Comparison of ENCODE assay signal across 10 cellular contexts in genomic region chr6:143743256-143744166, GRCh38.
DNase-seq lines count a peak whose midpoint lies in the region; ATAC-seq and TF ChIP-seq lines count a peak whose summit lies in the region.
"Had no signal": no experiment of that assay in that cellular context is flagged by ENCODE, and none has a peak within 500 bp of the region (broad histone marks: within the 10 kb centered on the region; RNA-seq: fewer than 3 reads in every experiment).

No MANE protein-coding gene starts in this region.

- peak overlapping the region; percentile 18 for H3K4me2 ChIP-seq in GM23338
- peak overlapping the region; percentile 64 for H3K4me2 ChIP-seq in hepatocyte
- peak overlapping the region; percentile 7 for H3K4me2 ChIP-seq in skeletal muscle satellite cell (ENCODE audit: low read length)

- 38% methylated on average over 12 of the region's 12 CpGs for WGBS in hepatocyte (ENCODE audit: low lambda C conversion rate, missing lambda C conversion rate)

- H3K27me3 Mint-ChIP-seq in GM23338 (ENCODE audit: insufficient read depth, low read depth, poor library complexity), result peaks cover 5% of the 10 kb centered on the region

- H3K9me2 ChIP-seq in GM23338 (ENCODE audit: insufficient read depth) (no peaks in the 10 kb centered on the region), hepatocyte (replicated peaks; ENCODE audit: insufficient read depth) (no peaks in the 10 kb centered on the region)

- no peaks in the 10 kb centered on the region; the same call in 2 of the 3 replicates for H3K9me3 Mint-ChIP-seq in GM23338

- H3K9ac ChIP-seq in adipocyte (ENCODE audit: low read length) (peak overlapping the region; percentile 77), skeletal muscle satellite cell (ENCODE audit: low read depth, low read length) (no peak overlapping the region)

- peaks cover 32% of the 10 kb centered on the region for H3K79me2 ChIP-seq in GM23338 (replicated peaks; ENCODE audit: insufficient read depth)
- peaks cover 53% of the 10 kb centered on the region for H3K79me2 ChIP-seq in hepatocyte

- no peak for TF ChIP-seq CTCF in GM23338 (conservative IDR thresholded peaks at IDR 0.05; ENCODE audit: low read depth in 2 of 2)
- TF ChIP-seq CTCF in hepatocyte (IDR thresholded peaks at IDR 0.05; ENCODE audit: poor library complexity), result no peak

- H3K4me3 ChIP-seq in GM23338 (no peak overlapping the region), adipocyte (ENCODE audit: low read length) (peak overlapping the region; percentile 67), hepatocyte (no peak overlapping the region), skeletal muscle satellite cell (ENCODE audit: low read length) (peak overlapping the region; percentile 18)

- H2AFZ ChIP-seq in GM23338, result no peak overlapping the region
- H2AFZ ChIP-seq in hepatocyte, result no peak overlapping the region

- H3K27ac ChIP-seq in GM23338 (ENCODE audit: low read depth) (peak overlapping the region; percentile 93), hepatocyte (peak overlapping the region; percentile 79)

- H3F3A ChIP-seq in GM23338 (replicated peaks; ENCODE audit: low read depth), result 0 out of 2 replicates have a peak, but pooled peaks cover 2% of the 10 kb centered on the region

- no peaks in the 10 kb centered on the region for H3K27me3 ChIP-seq in GM23338 (ENCODE audit: insufficient read depth)
- no peaks in the 10 kb centered on the region for H3K27me3 ChIP-seq in adipocyte (replicated peaks; ENCODE audit: control insufficient read depth, insufficient read depth, low read length)
- no peaks in the 10 kb centered on the region for H3K27me3 ChIP-seq in hepatocyte
- no peaks in the 10 kb centered on the region for H3K27me3 ChIP-seq in skeletal muscle satellite cell (ENCODE audit: control insufficient read depth, insufficient read depth, low read length)

- DNase-seq in GM23338 (ENCODE audit: low spot score), result peak; percentile 36
- DNase-seq in adipocyte (ENCODE audit: low read depth), result no peak
- DNase-seq in hepatocyte (ENCODE audit: low spot score), result peak; percentile 20
- DNase-seq in amniotic stem cell (lab: John Stamatoyannopoulos, UW), result no peak
- DNase-seq in SKM-1 treated with dmso at 0.1 percent for 144 hours (lab: John Stamatoyannopoulos, UW; ENCODE audit: unreplicated experiment), result no peak
- no peak for DNase-seq in ecto neural progenitor cell (ENCODE audit: low spot score)
- DNase-seq: activated CD4-positive, CD25-positive, alpha-beta regulatory T cell; NCI-H226 had no signal

- H3K27ac Mint-ChIP-seq in GM23338, result peak overlapping the region; percentile 84

- no peaks in the 10 kb centered on the region for H3K36me3 ChIP-seq in GM23338 (ENCODE audit: insufficient read depth)
- no peaks in the 10 kb centered on the region for H3K36me3 ChIP-seq in adipocyte (ENCODE audit: control insufficient read depth, insufficient read depth, low read length, severe bottlenecking)
- no peaks in the 10 kb centered on the region for H3K36me3 ChIP-seq in hepatocyte (replicated peaks; ENCODE audit: insufficient read depth, low read depth)
- H3K36me3 ChIP-seq in skeletal muscle satellite cell (ENCODE audit: insufficient read depth, low read length), result no peaks in the 10 kb centered on the region

- H3K4me3 Mint-ChIP-seq in GM23338, result no peak overlapping the region; the same call in 2 of the 3 replicates

- H3K4me1 Mint-ChIP-seq in GM23338, result peaks cover 55% of the 10 kb centered on the region

- H3K4me1 ChIP-seq in GM23338 (ENCODE audit: insufficient read depth) (peaks cover 55% of the 10 kb centered on the region), adipocyte (ENCODE audit: control insufficient read depth, insufficient read depth, low read length) (peaks cover 47% of the 10 kb centered on the region), hepatocyte (ENCODE audit: insufficient read depth) (peaks cover 59% of the 10 kb centered on the region), skeletal muscle satellite cell (ENCODE audit: control insufficient read depth, insufficient read depth, low read length) (peaks cover 45% of the 10 kb centered on the region)

- no peaks in the 10 kb centered on the region for H4K20me1 ChIP-seq in GM23338 (replicated peaks; ENCODE audit: insufficient read depth)
- H4K20me1 ChIP-seq in hepatocyte (ENCODE audit: insufficient read depth, poor library complexity, severe bottlenecking), result no peaks in the 10 kb centered on the region

- ATAC-seq in GM23338, result no peak
- no peak for ATAC-seq in HG03025 (IDR thresholded peaks at IDR 0.05; ENCODE audit: low FRiP score, unreplicated experiment)

- peaks cover 7% of the 10 kb centered on the region for H3K36me3 Mint-ChIP-seq in GM23338 (ENCODE audit: low read depth)

- H3K9me3 ChIP-seq in adipocyte (ENCODE audit: control insufficient read depth, low read length) (no peaks in the 10 kb centered on the region), hepatocyte (ENCODE audit: low read depth) (no peaks in the 10 kb centered on the region), skeletal muscle satellite cell (replicated peaks; ENCODE audit: low read length) (no peaks in the 10 kb centered on the region)

TF ChIP-seq in GM23338, 12 proteins besides CTCF, POLR2A, EP300 and RAD21 (continues in another document):
- no peak for TF ChIP-seq JUNB (IDR thresholded peaks at IDR 0.05; ENCODE audit: unreplicated experiment)
- TF ChIP-seq ETS1 (IDR thresholded peaks at IDR 0.05), result no peak
- TF ChIP-seq NANOG (IDR thresholded peaks at IDR 0.05; ENCODE audit: borderline replicate concordance), result no peak
- TF ChIP-seq EZH2phosphoT487 (IDR thresholded peaks at IDR 0.05; ENCODE audit: unreplicated experiment), result no peak
- TF ChIP-seq, protein P1, sequence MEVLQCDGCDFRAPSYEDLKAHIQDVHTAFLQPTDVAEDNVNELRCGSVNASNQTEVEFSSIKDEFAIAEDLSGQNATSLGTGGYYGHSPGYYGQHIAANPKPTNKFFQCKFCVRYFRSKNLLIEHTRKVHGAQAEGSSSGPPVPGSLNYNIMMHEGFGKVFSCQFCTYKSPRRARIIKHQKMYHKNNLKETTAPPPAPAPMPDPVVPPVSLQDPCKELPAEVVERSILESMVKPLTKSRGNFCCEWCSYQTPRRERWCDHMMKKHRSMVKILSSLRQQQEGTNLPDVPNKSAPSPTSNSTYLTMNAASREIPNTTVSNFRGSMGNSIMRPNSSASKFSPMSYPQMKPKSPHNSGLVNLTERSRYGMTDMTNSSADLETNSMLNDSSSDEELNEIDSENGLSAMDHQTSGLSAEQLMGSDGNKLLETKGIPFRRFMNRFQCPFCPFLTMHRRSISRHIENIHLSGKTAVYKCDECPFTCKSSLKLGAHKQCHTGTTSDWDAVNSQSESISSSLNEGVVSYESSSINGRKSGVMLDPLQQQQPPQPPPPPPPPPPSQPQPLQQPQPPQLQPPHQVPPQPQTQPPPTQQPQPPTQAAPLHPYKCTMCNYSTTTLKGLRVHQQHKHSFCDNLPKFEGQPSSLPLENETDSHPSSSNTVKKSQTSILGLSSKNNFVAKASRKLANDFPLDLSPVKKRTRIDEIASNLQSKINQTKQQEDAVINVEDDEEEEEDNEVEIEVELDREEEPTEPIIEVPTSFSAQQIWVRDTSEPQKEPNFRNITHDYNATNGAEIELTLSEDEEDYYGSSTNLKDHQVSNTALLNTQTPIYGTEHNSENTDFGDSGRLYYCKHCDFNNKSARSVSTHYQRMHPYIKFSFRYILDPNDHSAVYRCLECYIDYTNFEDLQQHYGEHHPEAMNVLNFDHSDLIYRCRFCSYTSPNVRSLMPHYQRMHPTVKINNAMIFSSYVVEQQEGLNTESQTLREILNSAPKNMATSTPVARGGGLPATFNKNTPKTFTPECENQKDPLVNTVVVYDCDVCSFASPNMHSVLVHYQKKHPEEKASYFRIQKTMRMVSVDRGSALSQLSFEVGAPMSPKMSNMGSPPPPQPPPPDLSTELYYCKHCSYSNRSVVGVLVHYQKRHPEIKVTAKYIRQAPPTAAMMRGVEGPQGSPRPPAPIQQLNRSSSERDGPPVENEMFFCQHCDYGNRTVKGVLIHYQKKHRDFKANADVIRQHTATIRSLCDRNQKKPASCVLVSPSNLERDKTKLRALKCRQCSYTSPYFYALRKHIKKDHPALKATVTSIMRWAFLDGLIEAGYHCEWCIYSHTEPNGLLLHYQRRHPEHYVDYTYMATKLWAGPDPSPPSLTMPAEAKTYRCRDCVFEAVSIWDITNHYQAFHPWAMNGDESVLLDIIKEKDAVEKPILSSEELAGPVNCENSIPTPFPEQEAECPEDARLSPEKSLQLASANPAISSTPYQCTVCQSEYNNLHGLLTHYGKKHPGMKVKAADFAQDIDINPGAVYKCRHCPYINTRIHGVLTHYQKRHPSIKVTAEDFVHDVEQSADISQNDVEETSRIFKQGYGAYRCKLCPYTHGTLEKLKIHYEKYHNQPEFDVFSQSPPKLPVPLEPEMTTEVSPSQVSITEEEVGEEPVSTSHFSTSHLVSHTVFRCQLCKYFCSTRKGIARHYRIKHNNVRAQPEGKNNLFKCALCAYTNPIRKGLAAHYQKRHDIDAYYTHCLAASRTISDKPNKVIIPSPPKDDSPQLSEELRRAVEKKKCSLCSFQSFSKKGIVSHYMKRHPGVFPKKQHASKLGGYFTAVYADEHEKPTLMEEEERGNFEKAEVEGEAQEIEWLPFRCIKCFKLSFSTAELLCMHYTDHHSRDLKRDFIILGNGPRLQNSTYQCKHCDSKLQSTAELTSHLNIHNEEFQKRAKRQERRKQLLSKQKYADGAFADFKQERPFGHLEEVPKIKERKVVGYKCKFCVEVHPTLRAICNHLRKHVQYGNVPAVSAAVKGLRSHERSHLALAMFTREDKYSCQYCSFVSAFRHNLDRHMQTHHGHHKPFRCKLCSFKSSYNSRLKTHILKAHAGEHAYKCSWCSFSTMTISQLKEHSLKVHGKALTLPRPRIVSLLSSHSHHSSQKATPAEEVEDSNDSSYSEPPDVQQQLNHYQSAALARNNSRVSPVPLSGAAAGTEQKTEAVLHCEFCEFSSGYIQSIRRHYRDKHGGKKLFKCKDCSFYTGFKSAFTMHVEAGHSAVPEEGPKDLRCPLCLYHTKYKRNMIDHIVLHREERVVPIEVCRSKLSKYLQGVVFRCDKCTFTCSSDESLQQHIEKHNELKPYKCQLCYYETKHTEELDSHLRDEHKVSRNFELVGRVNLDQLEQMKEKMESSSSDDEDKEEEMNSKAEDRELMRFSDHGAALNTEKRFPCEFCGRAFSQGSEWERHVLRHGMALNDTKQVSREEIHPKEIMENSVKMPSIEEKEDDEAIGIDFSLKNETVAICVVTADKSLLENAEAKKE (CRISPR knock-in tag; IDR thresholded peaks at IDR 0.05), result no peak

Comparison
In these comparisons a context has a peak if more than half of its experiments do, and no peak if none do; other contexts are left out.
1. DNase-seq: peak in GM23338 (single experiment) and hepatocyte (single experiment); none in adipocyte (single experiment), amniotic stem cell (single experiment), SKM-1 treated with dmso at 0.1 percent for 144 hours (single experiment) and ecto neural progenitor cell (single experiment).
2. H3K4me2 ChIP-seq: peak in every context shown above with its lines; median percentile 64 in hepatocyte; 18 in GM23338; 7 in skeletal muscle satellite cell.
3. H3K4me3 ChIP-seq: peak in adipocyte (single experiment) and skeletal muscle satellite cell (single experiment); none in GM23338 (single experiment) and hepatocyte (single experiment).